In genomic region chr19:12289790-12290065, GRCh38 we compare ENCODE assay signal across 12 cellular contexts. TPM values are rescaled to one million over a fixed set of nuclear protein-coding genes. Genes with fewer than 3 reads are reported as not detected.
DNase-seq lines count a peak whose midpoint lies in the region; TF ChIP-seq lines count a peak whose summit lies in the region.
"Had no signal": no experiment of that assay in that cellular context is flagged by ENCODE, and none has a peak within 500 bp of the region (broad histone marks: within the 10 kb centered on the region; RNA-seq: fewer than 3 reads in every experiment).

No MANE protein-coding gene starts in this region.

- TF ChIP-seq EP300 in ovary (IDR thresholded peaks at IDR 0.05): no peak

- H2AFZ ChIP-seq in Loucy (ENCODE audit: low read length) (no peak overlapping the region), trophoblast cell (ENCODE audit: insufficient read depth, low read length, poor library complexity) (no peak overlapping the region)

- no peak overlapping the region for H3K18ac ChIP-seq in trophoblast cell (ENCODE audit: low read length)

- no peaks in the 10 kb centered on the region for H3K36me3 ChIP-seq in CD4-positive, alpha-beta memory T cell (ENCODE audit: insufficient read depth, low read length)
- H3K36me3 ChIP-seq in Loucy (ENCODE audit: insufficient read depth, low read length) (no peaks in the 10 kb centered on the region), colonic mucosa (peaks cover 3% of the 10 kb centered on the region), trophoblast cell (ENCODE audit: control insufficient read depth in 1 of 2, insufficient read depth in 2 of 2, low read length in 2 of 2) (peaks cover 12 to 13% of the 10 kb centered on the region in 2 experiments), ovary (no peaks in the 10 kb centered on the region)
- H3K36me3 ChIP-seq: brain microvascular endothelial cell, prostate gland had no signal

- H3K14ac ChIP-seq in trophoblast cell (ENCODE audit: low read length): no peak overlapping the region

- H3K9me2 ChIP-seq in Loucy (replicated peaks; ENCODE audit: low read depth, low read length): no peaks in the 10 kb centered on the region

- H3F3A ChIP-seq in Loucy (ENCODE audit: low read depth): peaks cover 3% of the 10 kb centered on the region

- H4K12ac ChIP-seq in trophoblast cell (ENCODE audit: low read depth, low read length): no peak overlapping the region

- peaks cover 25 to 36% of the 10 kb centered on the region in 2 donors for H3K36me3 Mint-ChIP-seq in CD4-positive, alpha-beta memory T cell
- peaks cover 26% of the 10 kb centered on the region for H3K36me3 Mint-ChIP-seq in mesothelial cell of epicardium

- H3K4me3 ChIP-seq in CD4-positive, alpha-beta memory T cell (ENCODE audit: low read length in 2 of 2): no peak overlapping the region
- H3K4me3 ChIP-seq in Loucy (ENCODE audit: low read length, poor library complexity, severe bottlenecking) (peak overlapping the region; percentile 32), colonic mucosa (no peak overlapping the region), trophoblast cell (ENCODE audit: low read depth, low read length) (no peak overlapping the region), ovary (no peak overlapping the region)
- H3K4me3 ChIP-seq: prostate gland had no signal

- CTCF ChIA-PET in CD4-positive, alpha-beta memory T cell (lab: Charles Lee; ENCODE audit: partially characterized antibody): no interaction called here

- no peaks in the 10 kb centered on the region for H3K9me3 ChIP-seq in CD4-positive, alpha-beta memory T cell (ENCODE audit: control insufficient read depth in 1 of 2, low read length in 2 of 2)
- no peaks in the 10 kb centered on the region for H3K9me3 ChIP-seq in Loucy (ENCODE audit: insufficient read depth, low read depth, low read length)
- no peaks in the 10 kb centered on the region for H3K9me3 ChIP-seq in colonic mucosa
- peaks cover 4% of the 10 kb centered on the region for H3K9me3 ChIP-seq in trophoblast cell (ENCODE audit: insufficient read depth, low read depth, low read length)
- no peaks in the 10 kb centered on the region for H3K9me3 ChIP-seq in ovary
- H3K9me3 ChIP-seq: prostate gland had no signal

- peak overlapping the region; percentile 73 to 87 (median 80) for H3K4me3 Mint-ChIP-seq in CD4-positive, alpha-beta memory T cell
- H3K4me3 Mint-ChIP-seq in mesothelial cell of epicardium: no peak overlapping the region
- H3K4me3 Mint-ChIP-seq: CD14-positive monocyte had no signal

- H2BK12ac ChIP-seq in trophoblast cell (ENCODE audit: low read length): no peak overlapping the region

- peaks cover 7% of the 10 kb centered on the region for H3K79me1 ChIP-seq in trophoblast cell (ENCODE audit: low read length)

- no peak overlapping the region for H4K8ac ChIP-seq in trophoblast cell (ENCODE audit: low read depth, low read length)

- H3K27ac ChIP-seq in CD4-positive, alpha-beta memory T cell (ENCODE audit: low read depth, low read length): peak overlapping the region; percentile 51
- H3K27ac ChIP-seq in colonic mucosa (peak overlapping the region; percentile 10), trophoblast cell (ENCODE audit: low read depth, low read length) (no peak overlapping the region), ovary (no peak overlapping the region)
- H3K27ac ChIP-seq: brain microvascular endothelial cell, prostate gland had no signal

- POLR2A ChIA-PET in CD4-positive, alpha-beta memory T cell (lab: Charles Lee; ENCODE audit: partially characterized antibody): interaction anchor here (0.6 to 8.9 kb wide), 9 partner anchors 11 to 1692 kb away, joined by 3 to 148 read pairs (median 5); partner anchors contain the start of genes JUNB, ZNF136, ZNF442 and ZNF563

- H3K4ac ChIP-seq in trophoblast cell (ENCODE audit: low read depth, low read length): peak overlapping the region; percentile 13

- H3K4me1 ChIP-seq in CD4-positive, alpha-beta memory T cell (ENCODE audit: insufficient read depth, low read length): peaks cover 59% of the 10 kb centered on the region
- peaks cover 34% of the 10 kb centered on the region for H3K4me1 ChIP-seq in Loucy (ENCODE audit: insufficient read depth, low read length, poor library complexity, severe bottlenecking)
- H3K4me1 ChIP-seq in colonic mucosa: peaks cover 5% of the 10 kb centered on the region
- H3K4me1 ChIP-seq in trophoblast cell (ENCODE audit: control insufficient read depth in 1 of 2, insufficient read depth in 2 of 2, low read length in 2 of 2): peaks cover 10 to 13% of the 10 kb centered on the region in 2 experiments
- H3K4me1 ChIP-seq in ovary (ENCODE audit: insufficient read depth): peaks cover 9% of the 10 kb centered on the region
- H3K4me1 ChIP-seq: prostate gland had no signal

- H2AK5ac ChIP-seq in trophoblast cell (ENCODE audit: low read length): no peak overlapping the region

- H3K4me2 ChIP-seq in Loucy (ENCODE audit: low read depth, low read length, poor library complexity, severe bottlenecking) (peak overlapping the region; percentile 55), trophoblast cell (ENCODE audit: low read length) (no peak overlapping the region)

- H3K27me3 Mint-ChIP-seq in CD4-positive, alpha-beta memory T cell: no peaks in the 10 kb centered on the region
- no peaks in the 10 kb centered on the region for H3K27me3 Mint-ChIP-seq in mesothelial cell of epicardium (ENCODE audit: low read depth)

- intact Hi-C loops in CD4-positive, alpha-beta memory T cell (cut with micrococcal nuclease): loop anchor here (1.0 to 2.0 kb wide), 2 partner anchors 44 to 111 kb away; partner anchors contain the start of genes ZNF563 and ZNF799
- intact Hi-C loops in colonic mucosa (cut with DNase I): no loop called here
- intact Hi-C loops in ovary (cut with DNase I): loop anchor here in 1 of 4 donors (5.0 kb wide), 1 partner anchor 78 kb away; the partner anchor contains the start of gene ZNF442

- no peak for TF ChIP-seq POLR2A in ovary (IDR thresholded peaks at IDR 0.05)

- H3K9ac ChIP-seq in Loucy (ENCODE audit: low read depth, low read length, poor library complexity, severe bottlenecking): no peak overlapping the region
- H3K9ac ChIP-seq in colonic mucosa (ENCODE audit: low read depth in 2 of 2, low read length in 2 of 2): no peak overlapping the region
- H3K9ac ChIP-seq in trophoblast cell (ENCODE audit: low read length): no peak overlapping the region

- H3K27ac Mint-ChIP-seq in CD4-positive, alpha-beta memory T cell: peak overlapping the region; percentile 93 to 97 (median 95)
- H3K27ac Mint-ChIP-seq in mesothelial cell of epicardium: no peak overlapping the region

- no peak overlapping the region for H4K91ac ChIP-seq in trophoblast cell (ENCODE audit: low read depth, low read length)

- peak in 1 of 5 donors; percentile 38 for DNase-seq in CD4-positive, alpha-beta memory T cell
- DNase-seq in colonic mucosa (no peak), trophoblast cell (no peak), iPS-NIHi11 (ENCODE audit: low spot score) (no peak), mesothelial cell of epicardium (ENCODE audit: low spot score in 2 of 2, unreplicated experiment in 2 of 2) (no peak), ovary (no peak)
- DNase-seq: kidney, SHP77 treated with DMSO at 0.1 percent for 48 hours had no signal

- H3K23ac ChIP-seq in trophoblast cell (ENCODE audit: low read length): no peak overlapping the region

- peaks cover 37 to 67% (median 53%) of the 10 kb centered on the region in 4 donors for H3K4me1 Mint-ChIP-seq in CD4-positive, alpha-beta memory T cell
- H3K4me1 Mint-ChIP-seq in mesothelial cell of epicardium: peaks cover 14% of the 10 kb centered on the region

- H3K27me3 ChIP-seq in CD4-positive, alpha-beta memory T cell (ENCODE audit: insufficient read depth, low read length): no peaks in the 10 kb centered on the region
- H3K27me3 ChIP-seq in Loucy (ENCODE audit: insufficient read depth, low read length, poor library complexity, severe bottlenecking): peaks cover 5% of the 10 kb centered on the region
- H3K27me3 ChIP-seq in colonic mucosa: no peaks in the 10 kb centered on the region
- H3K27me3 ChIP-seq in trophoblast cell (ENCODE audit: insufficient read depth, low read length): no peaks in the 10 kb centered on the region
- H3K27me3 ChIP-seq in ovary: no peaks in the 10 kb centered on the region
- H3K27me3 ChIP-seq: brain microvascular endothelial cell had no signal

- WGBS in trophoblast cell (ENCODE audit: extremely low coverage, insufficient coverage, insufficient read length): no CpG with 5 or more reads among the region's 7 CpGs
- WGBS in ovary, 3 donors: 94 to 97% (median 95%) methylated on average over 7 of the region's 7 CpGs

- peaks cover 59% of the 10 kb centered on the region for H4K20me1 ChIP-seq in Loucy (ENCODE audit: insufficient read depth, low read length, poor library complexity, severe bottlenecking)

- TF ChIP-seq CTCF in Loucy (conservative IDR thresholded peaks at IDR 0.05; ENCODE audit: low read length): no peak
- TF ChIP-seq CTCF in colonic mucosa (IDR thresholded peaks at IDR 0.05): no peak
- no peak for TF ChIP-seq CTCF in mesothelial cell of epicardium (IDR thresholded peaks at IDR 0.05; ENCODE audit: unreplicated experiment)
- no peak for TF ChIP-seq CTCF in ovary (IDR thresholded peaks at IDR 0.05)

- H2BK120ac ChIP-seq in trophoblast cell (ENCODE audit: insufficient read depth, low read length, poor library complexity): no peak overlapping the region

- no peaks in the 10 kb centered on the region for H3K9me3 Mint-ChIP-seq in CD4-positive, alpha-beta memory T cell
- H3K9me3 Mint-ChIP-seq in mesothelial cell of epicardium: peaks cover 5% of the 10 kb centered on the region

- peaks cover 93% of the 10 kb centered on the region for H3K79me2 ChIP-seq in Loucy (ENCODE audit: insufficient read depth, low read length)
- peaks cover 31% of the 10 kb centered on the region for H3K79me2 ChIP-seq in trophoblast cell (ENCODE audit: control insufficient read depth, insufficient read depth, low read length, poor library complexity)

- no peak overlapping the region for H2BK5ac ChIP-seq in trophoblast cell (ENCODE audit: low read depth, low read length, poor library complexity)

RNA-seq across cellular contexts. Expression of gene ZNF44, which starts 5.0 kb away (rescaled TPM):
- total RNA-seq in CD4-positive, alpha-beta memory T cell: 10 to 100 TPM; 62.2 TPM
- polyA plus RNA-seq in CD4-positive, alpha-beta memory T cell: 10 to 100 TPM; 27.9 to 43.9 TPM
- total RNA-seq in colonic mucosa: 10 to 100 TPM; 13.8 to 15.4 TPM
- polyA plus RNA-seq in trophoblast cell (2013): 6.0 and 6.2 TPM in 2 replicates
- 12.6 to 15.3 TPM (median 13.5 TPM) in 3 replicates for total RNA-seq in mesothelial cell of epicardium
- total RNA-seq in ovary: 10 to 100 TPM; 10.1 to 33.3 (median 16.6) TPM
- 10 to 100 TPM in 1 of 2 donors, 1 to 10 TPM in 1; 9.0 to 11.1 TPM for polyA plus RNA-seq in ovary

RNA-seq across cellular contexts. Expression of gene ZNF563, which starts 43.7 kb away (rescaled TPM):
- 10 to 100 TPM; 15.0 to 15.6 TPM for total RNA-seq in CD4-positive, alpha-beta memory T cell
- 1 to 10 TPM; 5.4 to 6.9 TPM for polyA plus RNA-seq in CD4-positive, alpha-beta memory T cell
- 1 to 10 TPM; 2.7 to 3.0 TPM for total RNA-seq in colonic mucosa
- 1.3 TPM in 2 replicates for polyA plus RNA-seq in trophoblast cell (2013)
- 3.9 to 5.0 TPM (median 4.5 TPM) in 3 replicates for total RNA-seq in mesothelial cell of epicardium
- total RNA-seq in ovary: 1 to 10 TPM; 2.2 to 7.5 (median 5.8) TPM
- 1 to 10 TPM; 3.1 to 4.3 TPM for polyA plus RNA-seq in ovary

Comparison
In these comparisons a context has a peak if more than half of its experiments do, and no peak if none do; other contexts are left out.
1. H3K27ac ChIP-seq: peak in CD4-positive, alpha-beta memory T cell (single experiment) and colonic mucosa (single experiment); none in trophoblast cell (single experiment) and ovary (0 of 2).